ENCODE assay signal across 1 cellular context in the genomic region with DNA sequence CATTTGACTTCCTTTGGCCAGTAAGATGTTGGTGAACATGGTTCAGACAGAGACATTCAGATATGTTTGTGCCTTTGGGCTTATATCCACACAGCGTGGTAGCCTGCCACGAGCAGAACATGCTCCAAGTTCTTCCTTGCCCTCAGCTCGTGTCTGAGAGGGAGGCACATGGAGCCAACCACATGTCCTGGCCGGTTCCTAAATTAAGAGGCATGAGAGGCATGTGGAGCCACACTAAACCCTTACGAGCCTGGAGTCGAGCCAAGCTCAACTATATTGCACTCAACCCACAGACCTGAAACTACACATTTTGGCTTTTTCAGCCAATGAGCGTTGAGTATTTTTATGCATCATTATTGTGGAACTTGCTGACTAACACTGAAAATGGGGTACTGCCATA.
TF ChIP-seq lines count a peak whose summit lies in the region.

No MANE protein-coding gene starts in this region.

TF ChIP-seq in HEK293, 187 proteins besides CTCF, POLR2A, EP300 and RAD21 (continued from another document):
- TF ChIP-seq, protein P1, sequence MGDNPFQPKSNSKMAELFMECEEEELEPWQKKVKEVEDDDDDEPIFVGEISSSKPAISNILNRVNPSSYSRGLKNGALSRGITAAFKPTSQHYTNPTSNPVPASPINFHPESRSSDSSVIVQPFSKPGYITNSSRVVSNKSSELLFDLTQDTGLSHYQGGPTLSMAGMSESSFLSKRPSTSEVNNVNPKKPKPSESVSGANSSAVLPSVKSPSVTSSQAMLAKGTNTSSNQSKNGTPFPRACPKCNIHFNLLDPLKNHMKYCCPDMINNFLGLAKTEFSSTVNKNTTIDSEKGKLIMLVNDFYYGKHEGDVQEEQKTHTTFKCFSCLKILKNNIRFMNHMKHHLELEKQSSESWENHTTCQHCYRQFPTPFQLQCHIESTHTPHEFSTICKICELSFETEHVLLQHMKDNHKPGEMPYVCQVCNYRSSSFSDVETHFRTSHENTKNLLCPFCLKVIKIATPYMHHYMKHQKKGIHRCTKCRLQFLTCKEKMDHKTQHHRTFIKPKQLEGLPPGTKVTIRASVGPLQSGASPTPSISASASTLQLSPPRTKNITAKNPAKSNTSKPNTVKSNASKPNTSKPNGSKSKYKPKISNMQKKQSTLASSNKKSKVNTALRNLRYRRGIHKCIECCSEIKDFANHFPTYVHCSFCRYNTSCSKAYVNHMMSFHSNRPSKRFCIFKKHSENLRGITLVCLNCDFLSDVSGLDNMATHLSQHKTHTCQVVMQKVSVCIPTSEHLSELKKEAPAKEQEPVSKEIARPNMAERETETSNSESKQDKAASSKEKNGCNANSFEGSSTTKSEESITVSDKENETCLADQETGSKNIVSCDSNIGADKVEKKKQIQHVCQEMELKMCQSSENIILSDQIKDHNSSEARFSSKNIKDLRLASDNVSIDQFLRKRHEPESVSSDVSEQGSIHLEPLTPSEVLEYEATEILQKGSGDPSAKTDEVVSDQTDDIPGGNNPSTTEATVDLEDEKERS (tag by site-specific recombination; IDR thresholded peaks at IDR 0.05), result no peak
